ENCODE assay signal across 31 cellular contexts in genomic region chr4:176545886-176546285, GRCh38.
DNase-seq lines count a peak whose midpoint lies in the region; ATAC-seq and TF ChIP-seq lines count a peak whose summit lies in the region.
"Had no signal": no experiment of that assay in that cellular context is flagged by ENCODE, and none has a peak within 500 bp of the region (broad histone marks: within the 10 kb centered on the region; RNA-seq: fewer than 3 reads in every experiment).

No MANE protein-coding gene starts in this region.

- CTCF ChIA-PET in GM10248 (lab: Yijun Ruan, JAX): no interaction called here

- TF ChIP-seq CTCF in astrocyte of the spinal cord (IDR thresholded peaks at IDR 0.05; ENCODE audit: low read depth, low read length) (no peak), kidney epithelial cell (IDR thresholded peaks at IDR 0.05; ENCODE audit: insufficient read depth, low read length, poor library complexity, severe bottlenecking) (no peak), GM10248 (IDR thresholded peaks at IDR 0.05; ENCODE audit: control extremely low read depth, extremely low read depth, low read depth, missing control alignments) (no peak)

- DNase-seq in EH (ENCODE audit: low read depth) (peak; percentile 49), LHCN-M2 (ENCODE audit: low read depth) (peak; percentile 46), astrocyte of the spinal cord (ENCODE audit: low read depth, low spot score) (peak; percentile 18), kidney epithelial cell (ENCODE audit: low read depth) (peak; percentile 35), left cardiac atrium (no peak), NCI-H345 (lab: John Stamatoyannopoulos, UW) (no peak), GM10248 (ENCODE audit: extremely low spot score) (no peak), NK-92 (lab: John Stamatoyannopoulos, UW; ENCODE audit: unreplicated experiment) (no peak)
- DNase-seq: activated CD4-positive, alpha-beta T cell treated with anti-CD3 and anti-CD28 coated beads for 4 hours; activated effector memory CD4-positive, alpha-beta T cell treated with Interleukin-2 at 50 U/mL for 16 hours; activated T-cell treated with anti-CD3 and anti-CD28 coated beads for 4 hours; anterior cingulate cortex; BE2C; caudate nucleus; CD8-positive, alpha-beta memory T cell; endodermal cell; GDM1; Kasumi-1; NCI-H1092 treated with DMSO at 0.1 percent for 48 hours; NCI-H187 treated with DMSO at 0.1 percent for 48 hours; NCI-H69; ovary; retina; stimulated activated CD4-positive, alpha-beta T cell treated with anti-CD3 and anti-CD28 coated beads, Interleukin-1b, Interleukin-23, amount 100 ng/mL, for 48 hours; stimulated activated CD8-positive, alpha-beta memory T cell treated with anti-CD3 and anti-CD28 coated beads, Interleukin-4, amount 100 ng/mL, for 48 hours; stomach; T-helper 17 cell; thyroid gland had no signal

- no peak for ATAC-seq in left cardiac atrium
- ATAC-seq: esophagus mucosa, HCT116, T-helper 17 cell had no signal

- H3K27me3 ChIP-seq in kidney epithelial cell (ENCODE audit: control insufficient read depth, insufficient read depth, low read length): no peaks in the 10 kb centered on the region
- H3K27me3 ChIP-seq: ovary, stomach, thyroid gland had no signal

- in situ Hi-C loops in astrocyte of the spinal cord (cut with HindIII; ENCODE audit: low sequenced_read_pairs): loop anchor here (25.0 kb wide), 1 partner anchor 109 kb away; no protein-coding TSS in a partner anchor

- POLR2A ChIA-PET in GM10248 (lab: Yijun Ruan, JAX): no interaction called here

- no peak overlapping the region for H3K4me3 ChIP-seq in astrocyte of the spinal cord (ENCODE audit: low read depth, low read length)
- H3K4me3 ChIP-seq in kidney epithelial cell (ENCODE audit: low read depth, low read length): no peak overlapping the region
- H3K4me3 ChIP-seq: ovary, smooth muscle cell, stomach, thyroid gland had no signal

- no peaks in the 10 kb centered on the region for H3K36me3 ChIP-seq in kidney epithelial cell (ENCODE audit: control insufficient read depth, insufficient read depth, low read length)
- H3K36me3 ChIP-seq: BE2C, ovary, stomach, thyroid gland had no signal

- intact Hi-C loops in left cardiac atrium (cut with DNase I): no loop called here

Comparison
In these comparisons a context has a peak if more than half of its experiments do, and no peak if none do; other contexts are left out.
1. DNase-seq: peak in EH (single experiment), LHCN-M2 (single experiment), astrocyte of the spinal cord (single experiment) and kidney epithelial cell (single experiment); none in left cardiac atrium (single experiment), NCI-H345 (single experiment), GM10248 (single experiment) and NK-92 (single experiment).